In the genomic region with DNA sequence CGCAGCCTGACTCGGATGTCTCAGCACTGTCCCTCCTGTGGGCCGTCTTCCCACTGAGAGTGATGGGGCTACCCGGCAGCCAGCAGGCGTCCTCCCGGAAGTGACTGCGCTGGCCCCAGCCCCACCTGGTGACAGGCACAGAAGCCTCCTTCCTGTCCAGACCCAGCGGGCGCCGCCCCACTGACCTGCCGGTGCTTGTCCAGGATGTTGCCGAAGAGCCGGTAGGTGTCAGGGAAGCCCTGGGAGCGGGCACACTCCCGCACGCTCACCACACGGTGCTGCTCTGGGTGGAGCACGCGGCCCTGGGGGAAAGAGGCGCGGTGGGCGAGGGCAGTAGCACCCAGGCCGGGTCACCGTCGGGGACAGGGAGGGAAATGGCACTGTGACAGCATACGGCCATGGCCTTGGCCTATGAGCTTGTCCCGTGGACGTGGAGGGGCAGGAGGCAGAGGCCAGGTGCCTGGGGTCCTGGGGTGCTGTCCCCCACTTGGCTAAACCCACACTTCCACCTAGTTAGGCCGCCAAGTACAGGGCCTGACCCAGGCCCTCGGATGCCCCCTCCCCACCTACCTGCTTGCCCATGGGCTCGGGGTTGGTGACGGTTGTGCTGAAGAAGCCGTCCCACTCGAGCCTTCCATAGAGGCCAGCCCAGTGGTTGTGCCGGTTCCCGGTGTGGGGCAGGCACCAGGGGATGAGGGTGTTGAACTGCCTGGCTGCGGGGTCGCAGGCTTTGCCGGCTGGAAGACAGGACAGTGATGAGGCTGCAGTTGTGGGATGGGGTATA, we compare ENCODE assay signal across 1 cellular context.
TF ChIP-seq lines count a peak whose summit lies in the region.

No MANE protein-coding gene starts in this region.

TF ChIP-seq in K562, 482 proteins besides CTCF, POLR2A, EP300 and RAD21:
- peak; percentile 86 for TF ChIP-seq RBM22 (IDR thresholded peaks at IDR 0.05; ENCODE audit: low read depth, low read length, poor library complexity, severe bottlenecking)
- TF ChIP-seq, protein P1, sequence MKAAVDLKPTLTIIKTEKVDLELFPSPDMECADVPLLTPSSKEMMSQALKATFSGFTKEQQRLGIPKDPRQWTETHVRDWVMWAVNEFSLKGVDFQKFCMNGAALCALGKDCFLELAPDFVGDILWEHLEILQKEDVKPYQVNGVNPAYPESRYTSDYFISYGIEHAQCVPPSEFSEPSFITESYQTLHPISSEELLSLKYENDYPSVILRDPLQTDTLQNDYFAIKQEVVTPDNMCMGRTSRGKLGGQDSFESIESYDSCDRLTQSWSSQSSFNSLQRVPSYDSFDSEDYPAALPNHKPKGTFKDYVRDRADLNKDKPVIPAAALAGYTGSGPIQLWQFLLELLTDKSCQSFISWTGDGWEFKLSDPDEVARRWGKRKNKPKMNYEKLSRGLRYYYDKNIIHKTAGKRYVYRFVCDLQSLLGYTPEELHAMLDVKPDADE (conservative IDR thresholded peaks at IDR 0.05; ENCODE audit: control insufficient read depth, low read depth, low read length) = 0 out of 2 replicates have a peak, but pooled peaks have one; percentile 15
- peak; percentile 73 for TF ChIP-seq POLR2G (IDR thresholded peaks at IDR 0.05; ENCODE audit: low read depth, low read length)
- no peak for TF ChIP-seq BDP1 (IDR thresholded peaks at IDR 0.05; ENCODE audit: insufficient read depth, insufficient read length)
- peak; percentile 22; the same call in 1 of the 2 replicates for TF ChIP-seq PML (IDR thresholded peaks at IDR 0.05; ENCODE audit: low read length)
- TF ChIP-seq U2AF1 (optimal IDR thresholded peaks at IDR 0.05; ENCODE audit: low read depth, low read length) = no peak
TF ChIP-seq in K562: peak in this region for 4.
